In genomic region chr1:31788138-31788824, GRCh38 we compare ENCODE assay signal across 8 cellular contexts. TPM values are rescaled to one million over a fixed set of nuclear protein-coding genes. Genes with fewer than 3 reads are reported as not detected.
A peak's percentile ranks its signal among the peaks of the same experiment; 100 is the strongest.
DNase-seq lines count a peak whose midpoint lies in the region; ATAC-seq and TF ChIP-seq lines count a peak whose summit lies in the region.

No MANE protein-coding gene starts in this region.

- no peak for TF ChIP-seq CTCF in gastroesophageal sphincter (IDR thresholded peaks at IDR 0.05)
- no peak for TF ChIP-seq CTCF in neutrophil (IDR thresholded peaks at IDR 0.05)

- H3K9ac ChIP-seq in subcutaneous abdominal adipose tissue (ENCODE audit: low read length in 5 of 5) = peak overlapping the region in 3 of 5 donors; percentile 31 to 71 (median 61)

- H3K27me3 ChIP-seq in SJSA1 (replicated peaks) (no peaks in the 10 kb centered on the region), gastroesophageal sphincter (peaks cover 2% of the 10 kb centered on the region), neutrophil (no peaks in the 10 kb centered on the region), subcutaneous abdominal adipose tissue (ENCODE audit: control insufficient read depth in 5 of 5, insufficient read depth in 4 of 5, low read length in 5 of 5) (no peaks in the 10 kb centered on the region)

- H3K4me1 ChIP-seq in SJSA1 (replicated peaks) = peaks cover 15% of the 10 kb centered on the region
- peaks cover 0 to 21% (median 4%) of the 10 kb centered on the region in 3 donors for H3K4me1 ChIP-seq in gastroesophageal sphincter
- peaks cover 9 to 20% of the 10 kb centered on the region in 2 experiments for H3K4me1 ChIP-seq in neutrophil (ENCODE audit: control insufficient read depth in 1 of 2, insufficient read depth in 1 of 2, low read depth in 1 of 2, low read length in 1 of 2)
- H3K4me1 ChIP-seq in subcutaneous abdominal adipose tissue (ENCODE audit: control insufficient read depth in 5 of 5, insufficient read depth in 5 of 5, low read length in 5 of 5) = peaks cover 0 to 18% (median 14%) of the 10 kb centered on the region in 5 donors

- ATAC-seq in GM21529 (IDR thresholded peaks at IDR 0.05; ENCODE audit: unreplicated experiment) = peak; percentile 67
- ATAC-seq in gastroesophageal sphincter = peak; percentile 81

- peak; percentile 69 for DNase-seq in DMS 273 treated with DMSO at 0.1 percent for 48 hours (lab: John Stamatoyannopoulos, UW)
- DNase-seq in KBM-7 = peak; percentile 94
- DNase-seq in SJSA1 (ENCODE audit: low read depth in 1 of 2, low spot score in 2 of 2) = peak; percentile 89 to 96
- peak; percentile 92 for DNase-seq in activated naive CD4-positive, alpha-beta T cell treated with Interleukin-2 at 50 U/mL for 16 hours

- no peak for TF ChIP-seq EP300 in gastroesophageal sphincter (IDR thresholded peaks at IDR 0.05)

- H3K36me3 ChIP-seq in SJSA1 (peaks cover 24% of the 10 kb centered on the region), gastroesophageal sphincter (no peaks in the 10 kb centered on the region), neutrophil (no peaks in the 10 kb centered on the region), subcutaneous abdominal adipose tissue (ENCODE audit: control insufficient read depth in 5 of 5, insufficient read depth in 5 of 5, low read length in 5 of 5) (no peaks in the 10 kb centered on the region)

- TF ChIP-seq POLR2A in gastroesophageal sphincter (IDR thresholded peaks at IDR 0.05) = no peak

- H3K9me3 ChIP-seq in SJSA1 (replicated peaks) (no peaks in the 10 kb centered on the region), gastroesophageal sphincter (no peaks in the 10 kb centered on the region), neutrophil (no peaks in the 10 kb centered on the region), subcutaneous abdominal adipose tissue (ENCODE audit: control insufficient read depth in 5 of 5, low read length in 5 of 5) (no peaks in the 10 kb centered on the region)

- 7 to 9% methylated on average over 12 to 14 of the region's 39 CpGs for WGBS in gastroesophageal sphincter (ENCODE audit: low coverage in 1 of 2), 2 donors

- H3K4me3 ChIP-seq in SJSA1 (peak overlapping the region; percentile 52), gastroesophageal sphincter (peak overlapping the region; percentile 38 to 66), neutrophil (ENCODE audit: low read depth in 1 of 2, low read length in 1 of 2) (peak overlapping the region; percentile 88 to 98), subcutaneous abdominal adipose tissue (ENCODE audit: low read depth in 1 of 5, low read length in 5 of 5) (peak overlapping the region; percentile 77 to 90 (median 80))

- in situ Hi-C loops in KBM-7 (cut with MboI; ENCODE audit: low pct_unique_long_range_greater_than_20kb, low sequenced_read_pairs) = no loop called here

- H3K27ac ChIP-seq in SJSA1 (peak overlapping the region; percentile 83), gastroesophageal sphincter (peak overlapping the region; percentile 6 to 84 (median 80)), neutrophil (peak overlapping the region; percentile 92), subcutaneous abdominal adipose tissue (ENCODE audit: low read depth, low read length) (peak overlapping the region; percentile 58)

RNA-seq across cellular contexts. Expression of gene ADGRB2, which starts 24.1 kb away (rescaled TPM):
- 15.4 and 15.8 TPM in 2 replicates for total RNA-seq in SJSA1 (2014; rRNA removed; shearing (Covaris generic))
- total RNA-seq in gastroesophageal sphincter = 1 to 10 TPM; 1.7 to 6.0 (median 3.2) TPM

RNA-seq across cellular contexts. Expression of gene SPOCD1, which starts 27.5 kb away (rescaled TPM):
- 40.3 and 64.0 TPM in 2 replicates for total RNA-seq in SJSA1 (2014; rRNA removed; shearing (Covaris generic))
- 1 to 10 TPM in 2 of 4 donors, under 1 TPM in 1, not detected in 1; 0.27 to 1.6 (median 1.3) TPM for total RNA-seq in gastroesophageal sphincter

Comparison
In these comparisons a context has a peak if more than half of its experiments do, and no peak if none do; other contexts are left out.
1. Peak in every context shown above with its lines: DNase-seq, ATAC-seq, H3K4me3 ChIP-seq and H3K27ac ChIP-seq.
2. RNA of gene SPOCD1, which starts 27.5 kb away (total RNA-seq): 40.3 to 64.0 TPM in SJSA1; 0.27 to 1.6 TPM in gastroesophageal sphincter; every median in the first group is over 10 times any median in the second.